Comparison of ENCODE assay signal across 1 cellular context in the genomic region with DNA sequence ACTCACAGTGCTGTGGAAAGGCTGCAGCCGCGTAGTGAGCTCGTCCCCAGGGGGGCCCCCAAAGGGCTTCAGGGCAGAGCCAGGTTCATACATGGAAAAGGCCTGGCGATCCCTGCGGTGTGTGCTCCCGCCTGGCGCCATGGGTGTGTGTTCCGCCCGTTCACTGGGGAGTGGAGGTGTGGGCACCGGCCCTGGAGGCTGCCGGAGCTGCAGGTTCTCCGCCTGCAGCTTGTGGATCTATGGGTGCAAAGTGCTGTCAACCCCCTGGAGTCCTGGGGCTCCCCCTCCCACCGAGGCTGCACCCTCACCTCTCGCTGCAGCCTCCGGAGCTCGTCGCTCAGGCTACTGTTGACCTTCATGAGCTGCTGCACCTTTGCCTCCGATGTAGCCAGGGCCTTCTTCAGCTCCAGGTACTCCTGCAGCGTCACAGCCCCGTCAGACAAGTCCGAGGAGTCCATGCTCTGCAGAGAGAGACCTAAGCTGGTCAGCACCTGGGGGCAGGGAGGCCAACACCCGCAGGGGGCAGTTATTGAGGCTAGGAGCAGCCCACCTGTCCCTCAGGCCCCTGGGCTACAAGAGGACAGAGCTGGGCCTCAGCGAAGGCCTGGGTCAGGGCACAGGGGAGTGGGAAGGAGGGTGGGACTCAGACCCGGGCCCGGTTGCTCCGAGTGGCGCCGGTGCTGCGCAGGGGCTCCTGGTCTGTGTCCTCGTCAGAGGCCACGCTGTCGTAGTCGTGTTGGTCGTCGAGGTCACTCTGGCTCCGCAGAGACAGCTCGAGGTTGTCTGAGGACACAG.
A peak's percentile ranks its signal among the peaks of the same experiment; 100 is the strongest.
TF ChIP-seq lines count a peak whose summit lies in the region.

No MANE protein-coding gene starts in this region.

TF ChIP-seq in K562, 482 proteins besides CTCF, POLR2A, EP300 and RAD21:
- 0 out of 2 replicates have a peak, but pooled peaks have one; percentile 26 for TF ChIP-seq POLR2G (IDR thresholded peaks at IDR 0.05; ENCODE audit: low read depth, low read length)
- TF ChIP-seq CTBP1 (IDR thresholded peaks at IDR 0.05; ENCODE audit: borderline replicate concordance), result no peak
